Comparison of ENCODE assay signal across 24 cellular contexts in genomic region chr18:35697869-35698268, GRCh38.
"Had no signal": no experiment of that assay in that cellular context is flagged by ENCODE, and none has a peak within 500 bp of the region (broad histone marks: within the 10 kb centered on the region; RNA-seq: fewer than 3 reads in every experiment).

No MANE protein-coding gene starts in this region.

- H3K4me1 ChIP-seq: neural progenitor cell, spleen, upper lobe of left lung had no signal

- H3K4me3 Mint-ChIP-seq: activated naive CD8-positive, alpha-beta T cell; brain; dendritic cell treated with granulocyte-macrophage colony-stimulating factor and Interleukin-4, amounts not matched to agents 40 ng/mL and 50 ng/mL, for 4 days; immature natural killer cell; memory B cell; natural killer cell; neural progenitor cell had no signal

- H3K27me3 ChIP-seq: heart left ventricle, neural progenitor cell, right atrium auricular region, spleen, upper lobe of left lung had no signal

- ATAC-seq: heart left ventricle, natural killer cell had no signal

- H3K27ac Mint-ChIP-seq: activated naive CD8-positive, alpha-beta T cell; brain; dendritic cell treated with granulocyte-macrophage colony-stimulating factor and Interleukin-4, amounts not matched to agents 40 ng/mL and 50 ng/mL, for 4 days; immature natural killer cell; memory B cell; natural killer cell; neural progenitor cell had no signal

- H3K27me3 Mint-ChIP-seq: activated naive CD8-positive, alpha-beta T cell; brain; dendritic cell treated with granulocyte-macrophage colony-stimulating factor and Interleukin-4, amounts not matched to agents 40 ng/mL and 50 ng/mL, for 4 days; memory B cell had no signal

- H3K36me3 Mint-ChIP-seq: natural killer cell had no signal

- H3K36me3 ChIP-seq: neural progenitor cell, right atrium auricular region, thoracic aorta had no signal

- H3K4me3 ChIP-seq: heart left ventricle, neural progenitor cell, right atrium auricular region, spleen, thoracic aorta, upper lobe of left lung had no signal

- DNase-seq: activated CD4-positive, alpha-beta T cell treated with anti-CD3 and anti-CD28 coated beads for 48 hours; activated CD4-positive, alpha-beta T cell treated with anti-CD3 and anti-CD28 coated beads, Interleukin-2, amount 50 U/mL, for 48 hours; activated CD8-positive, alpha-beta memory T cell treated with anti-CD3 and anti-CD28 coated beads for 24 hours; activated effector memory CD4-positive, alpha-beta T cell treated with Interleukin-2 at 50 U/mL for 16 hours; activated naive CD4-positive, alpha-beta T cell treated with Interleukin-2 at 50 U/mL for 16 hours; anterior cingulate cortex; central memory CD4-positive, alpha-beta T cell; foreskin fibroblast; heart left ventricle; hypothalamus; immature natural killer cell; natural killer cell; occipital lobe; spleen; stimulated activated naive CD4-positive, alpha-beta T cell treated with Interleukin-2 at 50 U/mL for 16 hours had no signal

- H3K27ac ChIP-seq: heart left ventricle, neural progenitor cell, right atrium auricular region, spleen, thoracic aorta, upper lobe of left lung, VCaP had no signal

- H3K9me3 ChIP-seq: heart left ventricle, right atrium auricular region, spleen, thoracic aorta, upper lobe of left lung had no signal

- H3K4me1 Mint-ChIP-seq: brain, immature natural killer cell, memory B cell, natural killer cell, neural progenitor cell had no signal

- H3K9me3 Mint-ChIP-seq: brain; dendritic cell treated with granulocyte-macrophage colony-stimulating factor and Interleukin-4, amounts not matched to agents 40 ng/mL and 50 ng/mL, for 4 days; immature natural killer cell; memory B cell; natural killer cell; neural progenitor cell had no signal
